Comparison of ENCODE assay signal across 27 cellular contexts in the genomic region with DNA sequence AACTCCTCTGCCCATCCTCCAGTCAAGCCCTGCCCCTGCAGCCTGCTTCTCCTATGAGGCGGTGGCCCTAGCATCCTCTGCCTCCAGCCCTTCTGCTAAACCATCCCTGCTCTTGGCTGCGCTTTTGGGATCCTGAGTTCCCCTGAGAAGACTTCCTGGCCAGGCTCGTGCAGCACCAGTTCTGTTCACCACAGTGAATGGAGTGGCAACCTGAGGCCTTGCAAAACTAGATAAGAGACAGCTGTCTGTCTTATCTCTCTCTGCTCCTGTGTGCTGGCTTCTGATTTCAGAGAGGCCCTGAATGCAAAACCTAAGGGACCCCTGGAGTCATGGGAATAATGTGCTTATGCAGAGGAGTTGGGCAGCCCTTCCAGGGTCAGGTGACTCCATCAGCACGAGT.
"Had no signal": no experiment of that assay in that cellular context is flagged by ENCODE, and none has a peak within 500 bp of the region (broad histone marks: within the 10 kb centered on the region; RNA-seq: fewer than 3 reads in every experiment).

No MANE protein-coding gene starts in this region.

- H3K4me1 ChIP-seq: heart left ventricle, left ventricle myocardium inferior, pancreas, prostate gland, stomach, tibial artery, uterus had no signal

- H3K27me3 ChIP-seq: heart left ventricle, pancreas, stomach, uterus had no signal

- H3K36me3 Mint-ChIP-seq: immature natural killer cell; naive thymus-derived CD8-positive, alpha-beta T cell had no signal

- H3K9me3 Mint-ChIP-seq: immature natural killer cell, nephron had no signal

- DNase-seq: heart left ventricle; hypothalamus; immature natural killer cell; kidney; left colon; left ventricle myocardium inferior; naive thymus-derived CD8-positive, alpha-beta T cell; nucleus accumbens; pancreas; posterior cingulate gyrus; retina; right cardiac atrium; stimulated activated CD4-positive, alpha-beta T cell treated with anti-CD3 and anti-CD28 coated beads, Interleukin-12 subunit alpha, Interleukin-12 subunit beta, amount 100 ng/mL, for 4 hours; stimulated activated CD4-positive, alpha-beta T cell treated with anti-CD3 and anti-CD28 coated beads, Interleukin-15, amount 100 ng/mL, for 24 hours; stimulated activated CD4-positive, alpha-beta T cell treated with anti-CD3 and anti-CD28 coated beads, Interleukin-2, amount 100 ng/mL, for 24 hours; stimulated activated CD4-positive, alpha-beta T cell treated with anti-CD3 and anti-CD28 coated beads, Interleukin-4, amount 100 ng/mL, for 1 hour; stimulated activated naive CD8-positive, alpha-beta T cell treated with anti-CD3 and anti-CD28 coated beads, Interleukin-15, Interleukin-2, amounts not matched to agents 100 U/mL and 50 U/mL, for 24 hours; stomach; tibial artery; trophoblast cell; uterus had no signal

- H3K4me3 Mint-ChIP-seq: immature natural killer cell; naive thymus-derived CD8-positive, alpha-beta T cell; nephron had no signal

- H3K4me1 Mint-ChIP-seq: immature natural killer cell; naive thymus-derived CD8-positive, alpha-beta T cell; nephron had no signal

- H3K36me3 ChIP-seq: heart left ventricle, left ventricle myocardium inferior, pancreas, prostate gland, stomach, thoracic aorta, tibial artery, uterus had no signal

- H3K9me3 ChIP-seq: heart left ventricle, left ventricle myocardium inferior, pancreas, prostate gland, thoracic aorta, tibial artery, uterus had no signal

- H3K27ac Mint-ChIP-seq: immature natural killer cell, nephron had no signal

- H3K27ac ChIP-seq: heart left ventricle, left ventricle myocardium inferior, pancreas, prostate gland, skin epidermis, stomach, thoracic aorta, tibial artery, uterus had no signal

- H3K4me3 ChIP-seq: heart left ventricle, left ventricle myocardium inferior, lung, pancreas, prostate gland, skin epidermis, stomach, thoracic aorta, tibial artery, uterus had no signal

- ATAC-seq: heart left ventricle; left colon; naive thymus-derived CD8-positive, alpha-beta T cell; pancreas; right cardiac atrium; sciatic nerve; stimulated activated naive CD8-positive, alpha-beta T cell treated with anti-CD3 and anti-CD28 coated beads, Interleukin-15, Interleukin-2, amounts not matched to agents 100 U/mL and 50 U/mL, for 24 hours had no signal
